In genomic region chr9:133635098-133635497, GRCh38 we compare ENCODE assay signal across 26 cellular contexts. TPM values are rescaled to one million over a fixed set of nuclear protein-coding genes. Genes with fewer than 3 reads are reported as not detected.
DNase-seq lines count a peak whose midpoint lies in the region; ATAC-seq and TF ChIP-seq lines count a peak whose summit lies in the region.
"Had no signal": no experiment of that assay in that cellular context is flagged by ENCODE, and none has a peak within 500 bp of the region (broad histone marks: within the 10 kb centered on the region; RNA-seq: fewer than 3 reads in every experiment).

No MANE protein-coding gene starts in this region.

- TF ChIP-seq CTCF in WERI-Rb-1 (IDR thresholded peaks at IDR 0.05; ENCODE audit: low read depth, low read length) (no peak), natural killer cell (IDR thresholded peaks at IDR 0.05) (no peak)

- no peaks in the 10 kb centered on the region for H3K4me1 ChIP-seq in HAP-1
- H3K4me1 ChIP-seq: vagina had no signal

- intact Hi-C loops in left ventricle myocardium superior (cut with micrococcal nuclease) (no loop called here), left cardiac atrium (cut with DNase I) (no loop called here), natural killer cell (cut with micrococcal nuclease) (no loop called here)

- in situ Hi-C loops in HAP-1 (cut with MboI; ENCODE audit: low sequenced_read_pairs) = no loop called here

- H3K9me3 ChIP-seq in WERI-Rb-1 (ENCODE audit: severe bottlenecking) = no peaks in the 10 kb centered on the region
- H3K9me3 ChIP-seq in HAP-1 = no peaks in the 10 kb centered on the region
- H3K9me3 ChIP-seq: spleen, vagina had no signal

- H3K4me3 ChIP-seq in WERI-Rb-1 (ENCODE audit: low read depth, low read length) (no peak overlapping the region), HAP-1 (no peak overlapping the region)
- H3K4me3 ChIP-seq: PC-9, spleen, vagina had no signal

- H3K27ac Mint-ChIP-seq in natural killer cell = no peak overlapping the region
- H3K27ac Mint-ChIP-seq: activated CD8-positive, alpha-beta T cell treated with anti-CD3 and anti-CD28 coated beads, Interleukin-2, amount 10 ng/mL, durations not matched to agents 7 days and 5 days; stimulated activated naive CD8-positive, alpha-beta T cell treated with anti-CD3 and anti-CD28 coated beads, Interleukin-15, Interleukin-2, amounts not matched to agents 100 ng/mL and 50 ng/mL, for 24 hours had no signal

- no peaks in the 10 kb centered on the region for H3K27me3 ChIP-seq in WERI-Rb-1 (ENCODE audit: insufficient read depth, low read depth, severe bottlenecking)
- peaks cover 49% of the 10 kb centered on the region for H3K27me3 ChIP-seq in HAP-1 (ENCODE audit: low read depth)
- H3K27me3 ChIP-seq: vagina had no signal

- no peaks in the 10 kb centered on the region for H3K36me3 ChIP-seq in WERI-Rb-1
- no peaks in the 10 kb centered on the region for H3K36me3 ChIP-seq in HAP-1 (replicated peaks)
- H3K36me3 ChIP-seq: brain microvascular endothelial cell, spleen, vagina had no signal

- no peaks in the 10 kb centered on the region for H3K9me3 Mint-ChIP-seq in natural killer cell
- H3K9me3 Mint-ChIP-seq: stimulated activated naive CD8-positive, alpha-beta T cell treated with anti-CD3 and anti-CD28 coated beads, Interleukin-15, Interleukin-2, amounts not matched to agents 100 ng/mL and 50 ng/mL, for 24 hours had no signal

- ATAC-seq in left ventricle myocardium superior = peak; percentile 35
- ATAC-seq in left cardiac atrium = no peak
- peak; percentile 17 for ATAC-seq in left lobe of liver
- ATAC-seq in natural killer cell = no peak
- ATAC-seq: activated CD8-positive, alpha-beta T cell treated with anti-CD3 and anti-CD28 coated beads, Interleukin-2, amount 10 ng/mL, durations not matched to agents 7 days and 5 days; HCT116; right cardiac atrium had no signal

- DNase-seq in left ventricle myocardium superior (peak; percentile 20), left cardiac atrium (no peak), WERI-Rb-1 (peak; percentile 81), left lobe of liver (ENCODE audit: low spot score) (no peak), activated gamma-delta T cell treated with Interleukin-2 at 50 U/mL for 16 hours (no peak), HAP-1 (ENCODE audit: low spot score in 2 of 2) (no peak), natural killer cell (no peak)
- DNase-seq: activated CD4-positive, alpha-beta T cell treated with anti-CD3 and anti-CD28 coated beads for 4 hours; activated CD8-positive, alpha-beta T cell treated with anti-CD3 and anti-CD28 coated beads, Interleukin-2, amount 10 ng/mL, durations not matched to agents 7 days and 5 days; activated naive CD4-positive, alpha-beta T cell treated with anti-CD3 and anti-CD28 coated beads, Interleukin-2, amount 50 U/mL, for 16 hours; brain microvascular endothelial cell; cerebellar nuclear complex; DMS153; kidney glomerular epithelial cell; NCI-H1436 treated with DMSO at 0.1 percent for 48 hours; NCI-H446 treated with DMSO at 0.1 percent for 48 hours; PC-9; spleen; stimulated activated CD4-positive, alpha-beta T cell treated with anti-CD3 and anti-CD28 coated beads, Interleukin-2, amount 100 ng/mL, for 24 hours; T-helper 9 cell had no signal

- H3K4me1 Mint-ChIP-seq in natural killer cell = no peaks in the 10 kb centered on the region

- H3K4me3 Mint-ChIP-seq in natural killer cell = no peak overlapping the region
- H3K4me3 Mint-ChIP-seq: activated CD8-positive, alpha-beta T cell treated with anti-CD3 and anti-CD28 coated beads, Interleukin-2, amount 10 ng/mL, durations not matched to agents 7 days and 5 days; stimulated activated naive CD8-positive, alpha-beta T cell treated with anti-CD3 and anti-CD28 coated beads, Interleukin-15, Interleukin-2, amounts not matched to agents 100 ng/mL and 50 ng/mL, for 24 hours had no signal

- peak overlapping the region; percentile 0; the same call in 1 of the 2 replicates for H3K27ac ChIP-seq in WERI-Rb-1
- H3K27ac ChIP-seq: brain microvascular endothelial cell, PC-9, vagina had no signal

- H3K27me3 Mint-ChIP-seq in natural killer cell (ENCODE audit: low read depth in 2 of 2) = peaks cover 0 to 5% of the 10 kb centered on the region in 2 donors
- H3K27me3 Mint-ChIP-seq: stimulated activated naive CD8-positive, alpha-beta T cell treated with anti-CD3 and anti-CD28 coated beads, Interleukin-15, Interleukin-2, amounts not matched to agents 100 ng/mL and 50 ng/mL, for 24 hours had no signal

- H3K36me3 Mint-ChIP-seq in natural killer cell = no peaks in the 10 kb centered on the region

RNA-seq across cellular contexts. Expression of gene DBH, which starts 1.1 kb away (rescaled TPM):
- total RNA-seq in left ventricle myocardium superior (not detected), left cardiac atrium (not detected), left lobe of liver (16.7 TPM), natural killer cell (not detected)
- total RNA-seq: activated CD8-positive, alpha-beta T cell treated with anti-CD3 and anti-CD28 coated beads, Interleukin-2, amount 10 ng/mL, durations not matched to agents 7 days and 5 days; endothelial cell of umbilical vein; LHCN-M2; PC-9 had no signal

RNA-seq across cellular contexts. Expression of gene FAM163B, which starts 25.9 kb away (rescaled TPM):
- not detected for total RNA-seq in left ventricle myocardium superior
- total RNA-seq in left cardiac atrium = under 1 TPM in 1 of 2 donors, not detected in 1; 0.37 TPM
- total RNA-seq in left lobe of liver = 2.8 TPM
- total RNA-seq in natural killer cell = not detected
- total RNA-seq: activated CD8-positive, alpha-beta T cell treated with anti-CD3 and anti-CD28 coated beads, Interleukin-2, amount 10 ng/mL, durations not matched to agents 7 days and 5 days; endothelial cell of umbilical vein; LHCN-M2; PC-9; vagina had no signal

Comparison
In these comparisons a context has a peak if more than half of its experiments do, and no peak if none do; other contexts are left out.
1. ATAC-seq: peak in left ventricle myocardium superior (single experiment) and left lobe of liver (single experiment); none in left cardiac atrium (0 of 2) and natural killer cell (0 of 3).
2. DNase-seq: peak in left ventricle myocardium superior (single experiment) and WERI-Rb-1 (single experiment); none in left cardiac atrium (single experiment), left lobe of liver (single experiment), activated gamma-delta T cell treated with Interleukin-2 at 50 U/mL for 16 hours (single experiment), HAP-1 (0 of 2) and natural killer cell (single experiment).
3. RNA of gene DBH, which starts 1.1 kb away (total RNA-seq): 16.7 TPM in left lobe of liver (single experiment); not detected in left cardiac atrium, not detected in left ventricle myocardium superior (single experiment) and not detected in natural killer cell; every median in the first group is over 10 times any median in the second.